Comparison of ENCODE assay signal across 9 cellular contexts in the genomic region with DNA sequence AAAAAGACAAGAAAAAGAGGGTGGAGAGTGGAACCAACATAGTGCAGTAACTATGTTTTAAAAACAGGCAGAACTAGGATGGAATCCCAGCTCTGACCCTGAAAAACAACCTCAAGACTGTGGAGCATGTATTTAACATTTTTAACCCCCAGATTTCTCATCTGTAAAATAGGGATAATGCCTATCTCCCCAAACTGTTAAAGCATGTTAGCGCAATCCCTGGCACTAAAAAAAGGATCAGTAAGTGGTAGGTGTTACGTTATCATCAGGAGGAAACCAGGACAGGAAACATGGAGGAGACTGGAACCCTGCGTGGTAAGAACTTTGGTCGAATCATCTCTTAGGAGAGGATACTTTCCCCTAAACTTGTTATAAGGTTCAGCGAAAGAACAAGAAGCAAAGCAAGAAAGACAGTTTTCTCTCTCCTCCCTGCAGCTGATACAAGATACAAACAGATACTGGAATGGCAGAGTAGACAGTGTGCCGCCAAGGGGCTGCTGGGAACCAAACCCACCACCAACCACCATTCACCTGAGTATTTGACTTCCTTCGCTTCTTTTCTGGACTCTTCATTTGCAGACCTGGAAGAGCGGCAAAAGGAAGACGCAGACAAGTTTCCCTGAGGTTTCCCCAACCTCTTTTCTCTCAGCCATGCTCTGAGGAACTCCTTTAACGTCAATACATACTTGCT. TPM values are rescaled to one million over a fixed set of nuclear protein-coding genes. Genes with fewer than 3 reads are reported as not detected.
DNase-seq lines count a peak whose midpoint lies in the region; ATAC-seq and TF ChIP-seq lines count a peak whose summit lies in the region.
"Had no signal": no experiment of that assay in that cellular context is flagged by ENCODE, and none has a peak within 500 bp of the region (broad histone marks: within the 10 kb centered on the region; RNA-seq: fewer than 3 reads in every experiment).

No MANE protein-coding gene starts in this region.

- CTCF ChIA-PET in activated CD4-positive, alpha-beta memory T cell treated with anti-CD3 and anti-CD28 coated beads for 36 hours (lab: Charles Lee) = interaction anchor here (0.7 to 3.8 kb wide), 20 partner anchors 8 to 124 kb away, joined by 3 to 36 read pairs (median 6); partner anchors contain the start of genes ADAM15, CKS1B, PMVK and SHC1

- H3K9me3 ChIP-seq in hepatocyte (ENCODE audit: low read depth) = no peaks in the 10 kb centered on the region
- H3K9me3 ChIP-seq: mucosa of descending colon had no signal

- peaks cover 32% of the 10 kb centered on the region for H3K4me1 ChIP-seq in hepatocyte (ENCODE audit: insufficient read depth)

- H3K4me1 Mint-ChIP-seq in HFFc6 (ENCODE audit: low read depth) = peaks cover 65% of the 10 kb centered on the region
- peaks cover 47% of the 10 kb centered on the region for H3K4me1 Mint-ChIP-seq in activated CD4-positive, alpha-beta memory T cell treated with anti-CD3 and anti-CD28 coated beads for 36 hours (ENCODE audit: low read depth)
- peaks cover 61% of the 10 kb centered on the region for H3K4me1 Mint-ChIP-seq in stimulated activated effector memory CD8-positive, alpha-beta T cell treated with anti-CD3 and anti-CD28 coated beads, Interleukin-12 subunit alpha, Interleukin-12 subunit beta, amount 100 ng/mL, for 72 hours

- intact Hi-C loops in activated CD4-positive, alpha-beta memory T cell treated with anti-CD3 and anti-CD28 coated beads for 36 hours (cut with micrococcal nuclease) = loop anchor here (1.0 kb wide), 1 partner anchor 14 kb away; the partner anchor contains the start of gene CKS1B

- H3K27me3 ChIP-seq in hepatocyte = no peaks in the 10 kb centered on the region

- H3K27ac Mint-ChIP-seq in HFFc6 = peak overlapping the region; percentile 81
- H3K27ac Mint-ChIP-seq in activated CD4-positive, alpha-beta memory T cell treated with anti-CD3 and anti-CD28 coated beads for 36 hours = peak overlapping the region; percentile 92
- peak overlapping the region; percentile 81 for H3K27ac Mint-ChIP-seq in stimulated activated effector memory CD8-positive, alpha-beta T cell treated with anti-CD3 and anti-CD28 coated beads, Interleukin-12 subunit alpha, Interleukin-12 subunit beta, amount 100 ng/mL, for 72 hours

- no peaks in the 10 kb centered on the region for H4K20me1 ChIP-seq in hepatocyte (ENCODE audit: insufficient read depth, poor library complexity, severe bottlenecking)

- H3K4me2 ChIP-seq in hepatocyte = peak overlapping the region; percentile 97

- TF ChIP-seq CTCF in HFFc6 (IDR thresholded peaks at IDR 0.05) (no peak), hepatocyte (IDR thresholded peaks at IDR 0.05; ENCODE audit: poor library complexity) (no peak), omental fat pad (IDR thresholded peaks at IDR 0.05) (no peak)

- peaks cover 57% of the 10 kb centered on the region for H3K79me2 ChIP-seq in hepatocyte

- peak overlapping the region; percentile 94 for H3K4me3 Mint-ChIP-seq in HFFc6
- peak overlapping the region; percentile 96 for H3K4me3 Mint-ChIP-seq in activated CD4-positive, alpha-beta memory T cell treated with anti-CD3 and anti-CD28 coated beads for 36 hours
- H3K4me3 Mint-ChIP-seq in stimulated activated effector memory CD8-positive, alpha-beta T cell treated with anti-CD3 and anti-CD28 coated beads, Interleukin-12 subunit alpha, Interleukin-12 subunit beta, amount 100 ng/mL, for 72 hours = peak overlapping the region; percentile 80

- H3K9me3 Mint-ChIP-seq in HFFc6 = no peaks in the 10 kb centered on the region
- H3K9me3 Mint-ChIP-seq in activated CD4-positive, alpha-beta memory T cell treated with anti-CD3 and anti-CD28 coated beads for 36 hours = no peaks in the 10 kb centered on the region
- H3K9me3 Mint-ChIP-seq in stimulated activated effector memory CD8-positive, alpha-beta T cell treated with anti-CD3 and anti-CD28 coated beads, Interleukin-12 subunit alpha, Interleukin-12 subunit beta, amount 100 ng/mL, for 72 hours = no peaks in the 10 kb centered on the region

- H3K27ac ChIP-seq in hepatocyte = peak overlapping the region; percentile 100

- H3K9me2 ChIP-seq in hepatocyte (replicated peaks; ENCODE audit: insufficient read depth) = no peaks in the 10 kb centered on the region

- no peak for ATAC-seq in stimulated activated effector memory CD8-positive, alpha-beta T cell treated with anti-CD3 and anti-CD28 coated beads, Interleukin-12 subunit alpha, Interleukin-12 subunit beta, amount 100 ng/mL, for 72 hours
- no peak for ATAC-seq in omental fat pad (ENCODE audit: low FRiP score)

- no peaks in the 10 kb centered on the region for H3K36me3 ChIP-seq in hepatocyte (replicated peaks; ENCODE audit: insufficient read depth, low read depth)

- WGBS in hepatocyte (ENCODE audit: low lambda C conversion rate, missing lambda C conversion rate) = 59% methylated on average over 10 of the region's 10 CpGs

- peak overlapping the region; percentile 99 for H3K4me3 ChIP-seq in hepatocyte

- peak overlapping the region; percentile 60 for H2AFZ ChIP-seq in hepatocyte

- no peak for DNase-seq in HFFc6
- DNase-seq in activated CD4-positive, alpha-beta memory T cell treated with anti-CD3 and anti-CD28 coated beads for 36 hours = no peak
- no peak for DNase-seq in hepatocyte (ENCODE audit: low spot score)
- DNase-seq in stimulated activated effector memory CD8-positive, alpha-beta T cell treated with anti-CD3 and anti-CD28 coated beads, Interleukin-12 subunit alpha, Interleukin-12 subunit beta, amount 100 ng/mL, for 72 hours (ENCODE audit: low spot score in 2 of 2) = no peak
- DNase-seq in omental fat pad (ENCODE audit: low spot score) = no peak
- no peak for DNase-seq in GM03348 (ENCODE audit: low spot score)
- no peak for DNase-seq in HuH-7.5 (ENCODE audit: low spot score)
- DNase-seq in A172 (ENCODE audit: low spot score) = no peak

- POLR2A ChIA-PET in activated CD4-positive, alpha-beta memory T cell treated with anti-CD3 and anti-CD28 coated beads for 36 hours (lab: Charles Lee) = interaction anchor here (0.6 to 2.7 kb wide), 11 partner anchors 9 to 56 kb away, joined by 3 to 15 read pairs (median 6); partner anchors contain the start of genes CKS1B, FLAD1, PMVK and SHC1

- H3K36me3 Mint-ChIP-seq in HFFc6 (ENCODE audit: low read depth) = peaks cover 22% of the 10 kb centered on the region
- H3K36me3 Mint-ChIP-seq in activated CD4-positive, alpha-beta memory T cell treated with anti-CD3 and anti-CD28 coated beads for 36 hours = peaks cover 23% of the 10 kb centered on the region
- peaks cover 72% of the 10 kb centered on the region for H3K36me3 Mint-ChIP-seq in stimulated activated effector memory CD8-positive, alpha-beta T cell treated with anti-CD3 and anti-CD28 coated beads, Interleukin-12 subunit alpha, Interleukin-12 subunit beta, amount 100 ng/mL, for 72 hours

- peaks cover 9% of the 10 kb centered on the region; the same call in 1 of the 2 replicates for H3K27me3 Mint-ChIP-seq in HFFc6 (ENCODE audit: insufficient read depth)
- no peaks in the 10 kb centered on the region for H3K27me3 Mint-ChIP-seq in activated CD4-positive, alpha-beta memory T cell treated with anti-CD3 and anti-CD28 coated beads for 36 hours

RNA-seq across cellular contexts. Expression of gene PYGO2, which starts 1.0 kb away (rescaled TPM):
- total RNA-seq in HFFc6 (2021; fragmentation: NEBNext Ultra II Directional; extraction: Animal tissue kit (Norgen Biotek cat#: 25700)) = 10 to 100 TPM; 19.9 to 23.7 (median 21.3) TPM
- total RNA-seq in activated CD4-positive, alpha-beta memory T cell treated with anti-CD3 and anti-CD28 coated beads for 36 hours = 10 to 100 TPM; 31.5 to 32.4 TPM
- total RNA-seq in hepatocyte (20.2 and 21.8 TPM in 2 replicates), omental fat pad (10 to 100 TPM; 10.2 to 21.2 (median 15.9) TPM)
- polyA plus RNA-seq in hepatocyte = 22.3 and 28.3 TPM in 2 replicates
- 27.1 and 27.5 TPM in 2 replicates for total RNA-seq in A172 (2014; rRNA removed; shearing (Covaris generic))

RNA-seq across cellular contexts. Expression of gene PBXIP1, which starts 4.7 kb away (rescaled TPM):
- 10 to 100 TPM; 26.4 to 42.5 (median 28.1) TPM for total RNA-seq in HFFc6 (2021; fragmentation: NEBNext Ultra II Directional; extraction: Animal tissue kit (Norgen Biotek cat#: 25700))
- 10 to 100 TPM; 55.9 to 57.3 TPM for total RNA-seq in activated CD4-positive, alpha-beta memory T cell treated with anti-CD3 and anti-CD28 coated beads for 36 hours
- total RNA-seq in hepatocyte (52.4 and 53.0 TPM in 2 replicates), omental fat pad (10 to 100 TPM; 65.0 to 93.7 (median 82.0) TPM)
- polyA plus RNA-seq in hepatocyte = 61.0 and 65.5 TPM in 2 replicates
- total RNA-seq in A172 (2014; rRNA removed; shearing (Covaris generic)) = 51.0 and 89.4 TPM in 2 replicates

RNA-seq across cellular contexts. Expression of gene SHC1, which starts 10.0 kb away (rescaled TPM):
- 100 to 1,000 TPM; 371 to 461 (median 401) TPM for total RNA-seq in HFFc6 (2021; fragmentation: NEBNext Ultra II Directional; extraction: Animal tissue kit (Norgen Biotek cat#: 25700))
- total RNA-seq in activated CD4-positive, alpha-beta memory T cell treated with anti-CD3 and anti-CD28 coated beads for 36 hours = 10 to 100 TPM; 43.4 to 46.5 TPM
- total RNA-seq in hepatocyte (81.8 and 95.6 TPM in 2 replicates), omental fat pad (100 to 1,000 TPM; 152 to 265 (median 171) TPM)
- polyA plus RNA-seq in hepatocyte = 107 and 120 TPM in 2 replicates
- total RNA-seq in A172 (2014; rRNA removed; shearing (Covaris generic)) = 292 and 357 TPM in 2 replicates

RNA-seq across cellular contexts. Expression of gene CKS1B, which starts 13.9 kb away (rescaled TPM):
- total RNA-seq in HFFc6 (2021; fragmentation: NEBNext Ultra II Directional; extraction: Animal tissue kit (Norgen Biotek cat#: 25700)) = 100 to 1,000 TPM in 3 of 6 experiments, 10 to 100 TPM in 3; 52.7 to 111 (median 98.8) TPM
- total RNA-seq in activated CD4-positive, alpha-beta memory T cell treated with anti-CD3 and anti-CD28 coated beads for 36 hours = 100 to 1,000 TPM; 197 to 205 TPM
- total RNA-seq in hepatocyte (40.4 and 41.5 TPM in 2 replicates), omental fat pad (10 to 100 TPM; 34.0 to 72.8 (median 43.2) TPM)
- 91.3 and 102 TPM in 2 replicates for polyA plus RNA-seq in hepatocyte
- total RNA-seq in A172 (2014; rRNA removed; shearing (Covaris generic)) = 312 and 369 TPM in 2 replicates

RNA-seq across cellular contexts. Expression of gene FLAD1, which starts 22.6 kb away (rescaled TPM):
- 10 to 100 TPM; 25.1 to 35.3 (median 29.6) TPM for total RNA-seq in HFFc6 (2021; fragmentation: NEBNext Ultra II Directional; extraction: Animal tissue kit (Norgen Biotek cat#: 25700))
- total RNA-seq in activated CD4-positive, alpha-beta memory T cell treated with anti-CD3 and anti-CD28 coated beads for 36 hours = 10 to 100 TPM; 45.4 to 49.4 TPM
- total RNA-seq in hepatocyte (25.6 and 27.7 TPM in 2 replicates), omental fat pad (10 to 100 TPM; 26.8 to 43.8 (median 30.9) TPM)
- polyA plus RNA-seq in hepatocyte = 42.8 and 45.1 TPM in 2 replicates
- 63.5 and 65.9 TPM in 2 replicates for total RNA-seq in A172 (2014; rRNA removed; shearing (Covaris generic))
